In the genomic region with DNA sequence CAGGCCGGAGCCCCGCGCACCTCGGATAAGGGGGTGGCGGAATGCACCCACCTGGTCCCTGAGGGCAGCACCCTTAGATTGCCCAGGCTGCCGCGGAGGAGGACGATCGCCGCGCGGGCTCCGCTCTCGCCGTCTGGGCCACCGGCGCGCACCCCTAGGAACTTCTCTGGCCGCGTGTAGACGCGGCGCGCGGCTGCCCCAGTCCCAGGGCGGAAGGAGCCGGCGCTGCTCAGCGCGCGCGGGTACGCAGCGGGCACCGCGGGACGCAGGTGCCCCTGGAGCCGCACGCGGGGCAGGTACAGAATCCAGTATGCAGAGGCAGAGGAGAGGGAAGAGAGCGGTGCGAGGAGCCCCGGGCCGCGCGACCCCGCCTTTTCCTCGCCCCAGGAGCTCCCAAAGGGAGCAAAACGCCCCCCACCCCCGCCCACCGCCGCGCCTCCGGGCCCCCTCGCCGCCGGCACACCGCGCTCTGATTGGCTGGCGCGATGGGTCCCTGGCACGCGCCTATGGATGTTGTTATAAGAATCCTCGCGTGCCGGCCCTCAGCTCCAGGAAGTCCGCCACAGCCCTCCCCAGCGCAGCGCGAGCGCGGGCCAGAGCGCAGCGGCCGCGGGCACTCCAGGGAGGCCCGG, we compare ENCODE assay signal across 1 cellular context.
A peak's percentile ranks its signal among the peaks of the same experiment; 100 is the strongest.
TF ChIP-seq lines count a peak whose summit lies in the region.

A gene with protein sequence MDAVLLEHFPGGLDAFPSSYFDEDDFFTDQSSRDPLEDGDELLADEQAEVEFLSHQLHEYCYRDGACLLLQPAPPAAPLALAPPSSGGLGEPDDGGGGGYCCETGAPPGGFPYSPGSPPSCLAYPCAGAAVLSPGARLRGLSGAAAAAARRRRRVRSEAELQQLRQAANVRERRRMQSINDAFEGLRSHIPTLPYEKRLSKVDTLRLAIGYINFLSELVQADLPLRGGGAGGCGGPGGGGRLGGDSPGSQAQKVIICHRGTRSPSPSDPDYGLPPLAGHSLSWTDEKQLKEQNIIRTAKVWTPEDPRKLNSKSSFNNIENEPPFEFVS (plus strand): TSS at position 549 of the 632 bp plus-strand sequence. CDS start 219 bp downstream, outside the sequence.

TF ChIP-seq in H1, 55 proteins besides CTCF, POLR2A, EP300 and RAD21 (continued from another document):
- TF ChIP-seq RFX5 (IDR thresholded peaks at IDR 0.05; ENCODE audit: borderline replicate concordance, low read depth, low read length) (no peak), SP1 (IDR thresholded peaks at IDR 0.05; ENCODE audit: low read depth, low read length) (no peak), SIRT6 (IDR thresholded peaks at IDR 0.05; ENCODE audit: low read length) (no peak), CBX5 (IDR thresholded peaks at IDR 0.05; ENCODE audit: low read depth, low read length) (no peak), BACH1 (IDR thresholded peaks at IDR 0.05; ENCODE audit: low read length) (no peak), SUZ12 (IDR thresholded peaks at IDR 0.05; ENCODE audit: low read length) (peak; percentile 82), TAF1 (IDR thresholded peaks at IDR 0.05; ENCODE audit: low read depth, low read length) (no peak), BRCA1 (IDR thresholded peaks at IDR 0.05; ENCODE audit: low read depth, low read length) (no peak), EGR1 (IDR thresholded peaks at IDR 0.05; ENCODE audit: borderline replicate concordance, low read depth, low read length) (no peak), CHD1 (IDR thresholded peaks at IDR 0.05; ENCODE audit: low read depth, low read length) (no peak), POLR2AphosphoS5 (IDR thresholded peaks at IDR 0.05; ENCODE audit: low read depth, low read length) (no peak)
- TF ChIP-seq, protein P1, sequence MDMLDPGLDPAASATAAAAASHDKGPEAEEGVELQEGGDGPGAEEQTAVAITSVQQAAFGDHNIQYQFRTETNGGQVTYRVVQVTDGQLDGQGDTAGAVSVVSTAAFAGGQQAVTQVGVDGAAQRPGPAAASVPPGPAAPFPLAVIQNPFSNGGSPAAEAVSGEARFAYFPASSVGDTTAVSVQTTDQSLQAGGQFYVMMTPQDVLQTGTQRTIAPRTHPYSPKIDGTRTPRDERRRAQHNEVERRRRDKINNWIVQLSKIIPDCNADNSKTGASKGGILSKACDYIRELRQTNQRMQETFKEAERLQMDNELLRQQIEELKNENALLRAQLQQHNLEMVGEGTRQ (IDR thresholded peaks at IDR 0.05; ENCODE audit: low read length): no peak
